ENCODE assay signal across 28 cellular contexts in genomic region chr13:95307507-95307906, GRCh38.
"Had no signal": no experiment of that assay in that cellular context is flagged by ENCODE, and none has a peak within 500 bp of the region (broad histone marks: within the 10 kb centered on the region; RNA-seq: fewer than 3 reads in every experiment).

No MANE protein-coding gene starts in this region.

- ATAC-seq: stimulated activated effector memory CD8-positive, alpha-beta T cell treated with anti-CD3 and anti-CD28 coated beads, Interleukin-12 subunit alpha, Interleukin-12 subunit beta, amount 100 ng/mL, for 72 hours; stimulated activated memory B cell treated with anti-CD40 and anti-IgM and Interleukin-4, amounts not matched to agents 10 μg/mL and 1 μg/mL and 100 μg/mL, for 72 hours; stimulated activated naive B cell treated with anti-CD40 and anti-IgM and Interleukin-4, amounts not matched to agents 10 μg/mL and 1 μg/mL and 100 μg/mL, for 72 hours; stimulated activated naive CD8-positive, alpha-beta T cell treated with anti-CD3 and anti-CD28 coated beads, Interleukin-15, amount 100 ng/mL, for 72 hours; stimulated activated naive CD8-positive, alpha-beta T cell treated with anti-CD3 and anti-CD28 coated beads, Interleukin-15, Interleukin-2, amounts not matched to agents 100 U/mL and 50 U/mL, for 24 hours; upper lobe of right lung had no signal

- H3K27ac Mint-ChIP-seq: stimulated activated effector memory CD8-positive, alpha-beta T cell treated with anti-CD3 and anti-CD28 coated beads, Interleukin-12 subunit alpha, Interleukin-12 subunit beta, amount 100 ng/mL, for 72 hours; stimulated activated memory B cell treated with anti-CD40 and anti-IgM and Interleukin-4, amounts not matched to agents 10 μg/mL and 1 μg/mL and 100 μg/mL, for 72 hours; stimulated activated naive B cell treated with anti-CD40 and anti-IgM and Interleukin-4, amounts not matched to agents 10 μg/mL and 1 μg/mL and 100 μg/mL, for 72 hours; stimulated activated naive CD8-positive, alpha-beta T cell treated with anti-CD3 and anti-CD28 coated beads, Interleukin-15, amount 100 ng/mL, for 72 hours; stimulated activated naive CD8-positive, alpha-beta T cell treated with anti-CD3 and anti-CD28 coated beads, Interleukin-15, Interleukin-2, amounts not matched to agents 100 ng/mL and 50 ng/mL, for 24 hours; type B pancreatic cell had no signal

- H3K4me3 Mint-ChIP-seq: stimulated activated effector memory CD8-positive, alpha-beta T cell treated with anti-CD3 and anti-CD28 coated beads, Interleukin-12 subunit alpha, Interleukin-12 subunit beta, amount 100 ng/mL, for 72 hours; stimulated activated memory B cell treated with anti-CD40 and anti-IgM and Interleukin-4, amounts not matched to agents 10 μg/mL and 1 μg/mL and 100 μg/mL, for 72 hours; stimulated activated naive B cell treated with anti-CD40 and anti-IgM and Interleukin-4, amounts not matched to agents 10 μg/mL and 1 μg/mL and 100 μg/mL, for 72 hours; stimulated activated naive CD8-positive, alpha-beta T cell treated with anti-CD3 and anti-CD28 coated beads, Interleukin-15, amount 100 ng/mL, for 72 hours; stimulated activated naive CD8-positive, alpha-beta T cell treated with anti-CD3 and anti-CD28 coated beads, Interleukin-15, Interleukin-2, amounts not matched to agents 100 ng/mL and 50 ng/mL, for 24 hours; type B pancreatic cell had no signal

- H3K9me3 Mint-ChIP-seq: stimulated activated effector memory CD8-positive, alpha-beta T cell treated with anti-CD3 and anti-CD28 coated beads, Interleukin-12 subunit alpha, Interleukin-12 subunit beta, amount 100 ng/mL, for 72 hours; stimulated activated memory B cell treated with anti-CD40 and anti-IgM and Interleukin-4, amounts not matched to agents 10 μg/mL and 1 μg/mL and 100 μg/mL, for 72 hours; stimulated activated naive B cell treated with anti-CD40 and anti-IgM and Interleukin-4, amounts not matched to agents 10 μg/mL and 1 μg/mL and 100 μg/mL, for 72 hours; stimulated activated naive CD8-positive, alpha-beta T cell treated with anti-CD3 and anti-CD28 coated beads, Interleukin-15, amount 100 ng/mL, for 72 hours; stimulated activated naive CD8-positive, alpha-beta T cell treated with anti-CD3 and anti-CD28 coated beads, Interleukin-15, Interleukin-2, amounts not matched to agents 100 ng/mL and 50 ng/mL, for 24 hours had no signal

- H3K36me3 ChIP-seq: stomach, suprapubic skin, thoracic aorta, thyroid gland, tibial artery, tibial nerve, transverse colon, upper lobe of left lung, upper lobe of right lung, uterus, vagina had no signal

- H3K4me1 ChIP-seq: stomach, suprapubic skin, testis, thyroid gland, tibial artery, tibial nerve, upper lobe of left lung, upper lobe of right lung, uterus, vagina had no signal

- DNase-seq: stimulated activated CD4-positive, alpha-beta T cell treated with anti-CD3 and anti-CD28 coated beads, Interleukin-2, amount 100 ng/mL, for 48 hours; stimulated activated CD4-positive, alpha-beta T cell treated with anti-CD3 and anti-CD28 coated beads, Interleukin-4, amount 100 ng/mL, for 1 hour; stimulated activated CD4-positive, alpha-beta T cell treated with anti-CD3 and anti-CD28 coated beads, Interleukin-4, amount 100 ng/mL, for 24 hours; stimulated activated CD4-positive, alpha-beta T cell treated with anti-CD3 and anti-CD28 coated beads, Interleukin-4, amount 100 ng/mL, for 4 hours; stimulated activated CD8-positive, alpha-beta memory T cell treated with anti-CD3 and anti-CD28 coated beads, Interleukin-4, amount 100 ng/mL, for 48 hours; stimulated activated naive B cell treated with anti-CD40 and anti-IgM and Interleukin-4, amounts not matched to agents 10 μg/mL and 1 μg/mL and 100 μg/mL, for 72 hours; stimulated activated naive CD4-positive, alpha-beta T cell; stimulated activated naive CD4-positive, alpha-beta T cell treated with Interleukin-2 at 50 U/mL for 16 hours; stimulated activated naive CD8-positive, alpha-beta T cell treated with anti-CD3 and anti-CD28 coated beads, Interleukin-15, amount 100 ng/mL, for 72 hours; stimulated activated naive CD8-positive, alpha-beta T cell treated with anti-CD3 and anti-CD28 coated beads, Interleukin-15, Interleukin-2, amounts not matched to agents 100 U/mL and 50 U/mL, for 24 hours; stomach; substantia nigra; testis; thyroid gland; tibial artery; transverse colon; trophoblast cell; upper lobe of left lung; upper lobe of right lung; uterus had no signal

- H3K9me3 ChIP-seq: stomach, suprapubic skin, testis, thoracic aorta, thyroid gland, tibial artery, transverse colon, upper lobe of left lung, upper lobe of right lung, uterus, vagina had no signal

- H3K27me3 Mint-ChIP-seq: stimulated activated memory B cell treated with anti-CD40 and anti-IgM and Interleukin-4, amounts not matched to agents 10 μg/mL and 1 μg/mL and 100 μg/mL, for 72 hours had no signal

- H3K4me3 ChIP-seq: stomach, suprapubic skin, testis, thoracic aorta, thyroid gland, tibial artery, tibial nerve, transverse colon, upper lobe of left lung, upper lobe of right lung, uterus, vagina had no signal

- H3K27ac ChIP-seq: stomach, suprapubic skin, testis, thoracic aorta, thyroid gland, tibial artery, tibial nerve, transverse colon, upper lobe of left lung, upper lobe of right lung, uterus, vagina had no signal

- H3K4me1 Mint-ChIP-seq: stimulated activated effector memory CD8-positive, alpha-beta T cell treated with anti-CD3 and anti-CD28 coated beads, Interleukin-12 subunit alpha, Interleukin-12 subunit beta, amount 100 ng/mL, for 72 hours; stimulated activated memory B cell treated with anti-CD40 and anti-IgM and Interleukin-4, amounts not matched to agents 10 μg/mL and 1 μg/mL and 100 μg/mL, for 72 hours; stimulated activated naive B cell treated with anti-CD40 and anti-IgM and Interleukin-4, amounts not matched to agents 10 μg/mL and 1 μg/mL and 100 μg/mL, for 72 hours had no signal

- H3K36me3 Mint-ChIP-seq: stimulated activated effector memory CD8-positive, alpha-beta T cell treated with anti-CD3 and anti-CD28 coated beads, Interleukin-12 subunit alpha, Interleukin-12 subunit beta, amount 100 ng/mL, for 72 hours; stimulated activated memory B cell treated with anti-CD40 and anti-IgM and Interleukin-4, amounts not matched to agents 10 μg/mL and 1 μg/mL and 100 μg/mL, for 72 hours; type B pancreatic cell had no signal

- H3K27me3 ChIP-seq: suprapubic skin, testis, thyroid gland, tibial artery, tibial nerve, transverse colon, upper lobe of left lung, upper lobe of right lung, uterus, vagina had no signal
